ENCODE assay signal across 16 cellular contexts in the genomic region with DNA sequence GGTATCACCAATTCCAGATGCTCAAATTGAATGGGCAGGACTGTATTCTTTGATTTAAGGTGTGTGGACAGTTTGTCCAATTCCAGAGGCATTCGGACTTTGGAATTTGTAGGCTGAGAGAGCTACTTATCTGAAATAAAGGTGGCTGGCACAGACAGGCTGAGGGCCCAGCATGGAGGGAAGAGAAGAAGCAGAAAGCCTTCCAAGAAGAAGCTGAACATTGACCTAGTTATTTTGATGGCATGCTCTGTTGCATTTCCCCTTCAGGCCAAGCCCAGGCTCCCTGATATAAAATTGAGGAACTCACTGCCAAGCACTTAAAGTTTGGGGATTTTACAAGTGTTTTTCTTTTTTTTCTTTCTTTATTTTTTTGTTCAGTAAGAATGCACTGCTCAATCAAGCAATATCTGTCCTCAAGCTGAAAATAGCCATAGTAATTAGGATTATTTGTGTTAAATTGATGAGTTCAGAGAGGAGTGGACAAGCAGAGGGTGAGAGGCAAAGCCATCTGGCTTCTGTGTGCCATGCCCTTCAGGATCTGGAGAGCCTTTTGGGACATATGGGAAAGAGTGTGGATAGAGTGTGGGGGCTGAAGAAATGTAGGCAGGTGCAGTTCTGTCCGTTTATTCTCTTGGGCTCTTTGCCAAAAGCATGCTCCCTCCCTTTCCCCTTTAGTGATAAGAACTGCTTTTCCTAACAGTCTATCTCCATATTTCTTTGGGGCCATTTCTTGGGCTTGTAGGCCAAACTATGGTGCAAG.
DNase-seq lines count a peak whose midpoint lies in the region; ATAC-seq lines count a peak whose summit lies in the region.
"Had no signal": no experiment of that assay in that cellular context is flagged by ENCODE, and none has a peak within 500 bp of the region (broad histone marks: within the 10 kb centered on the region; RNA-seq: fewer than 3 reads in every experiment).

No MANE protein-coding gene starts in this region.

- ATAC-seq in HG03039 (IDR thresholded peaks at IDR 0.05; ENCODE audit: unreplicated experiment), result no peak
- no peak for ATAC-seq in HG03025 (IDR thresholded peaks at IDR 0.05; ENCODE audit: low FRiP score, unreplicated experiment)
- ATAC-seq: CD8-positive, alpha-beta T cell; HCT116 had no signal

- no peaks in the 10 kb centered on the region for H3K27me3 ChIP-seq in BLaER1 treated with 17β-estradiol and CSF1 and Interleukin-3, amounts not matched to agents 10 nM and 100 nM

- peak; percentile 55 for DNase-seq in NCI-H1105 treated with DMSO at 0.1 percent for 48 hours (lab: John Stamatoyannopoulos, UW)
- DNase-seq in NCI-H1105 (lab: John Stamatoyannopoulos, UW), result no peak
- DNase-seq in NCI-H524 (lab: John Stamatoyannopoulos, UW), result peak; percentile 81 to 92
- DNase-seq in cerebellar cortex (ENCODE audit: low spot score), result peak; percentile 89
- no peak for DNase-seq in DMS114 treated with DMSO at 0.1 percent for 48 hours (lab: John Stamatoyannopoulos, UW; ENCODE audit: unreplicated experiment)
- DNase-seq: 8988T; AML-193; CD8-positive, alpha-beta T cell; COR-L47; DND-41; GM23248 had no signal

- peak overlapping the region in 3 of 10 experiments; percentile 1 to 15 (median 3); a peak in 2 of 20 replicates for H3K4me3 ChIP-seq in BLaER1 treated with 17β-estradiol and CSF1 and Interleukin-3, amounts not matched to agents 10 nM and 100 nM
- H3K4me3 ChIP-seq: GM23248 had no signal

- no peaks in the 10 kb centered on the region for H4K20me1 ChIP-seq in BLaER1 treated with 17β-estradiol and CSF1 and Interleukin-3, amounts not matched to agents 10 nM and 100 nM

- H3K36me3 ChIP-seq in BLaER1 treated with 17β-estradiol and CSF1 and Interleukin-3, amounts not matched to agents 10 nM and 100 nM, result no peaks in the 10 kb centered on the region

- peaks cover 5 to 52% (median 22%) of the 10 kb centered on the region in 11 experiments for H3K9me3 ChIP-seq in BLaER1 treated with 17β-estradiol and CSF1 and Interleukin-3, amounts not matched to agents 10 nM and 100 nM (replicated peaks in 1 of 11)

- H3K27ac ChIP-seq in BLaER1 treated with 17β-estradiol and CSF1 and Interleukin-3, amounts not matched to agents 10 nM and 100 nM, result peak overlapping the region in 3 of 11 experiments; percentile 2 to 60 (median 5); a peak in 3 of 22 replicates
- H3K27ac ChIP-seq: C4-2B, GM23248 had no signal

- H3K4me2 ChIP-seq in BLaER1 treated with 17β-estradiol and CSF1 and Interleukin-3, amounts not matched to agents 10 nM and 100 nM, result peak overlapping the region in 10 of 11 experiments; percentile 25 to 96 (median 70); a peak in 21 of 22 replicates

- no peak overlapping the region for H3K9ac ChIP-seq in BLaER1 treated with 17β-estradiol and CSF1 and Interleukin-3, amounts not matched to agents 10 nM and 100 nM
- H3K9ac ChIP-seq: GM23248 had no signal

- H3K4me1 ChIP-seq in BLaER1 treated with 17β-estradiol and CSF1 and Interleukin-3, amounts not matched to agents 10 nM and 100 nM, result peaks cover 28 to 64% (median 47%) of the 10 kb centered on the region in 10 experiments

Comparison
In these comparisons a context has a peak if more than half of its experiments do, and no peak if none do; other contexts are left out.
1. DNase-seq: peak in NCI-H1105 treated with DMSO at 0.1 percent for 48 hours (single experiment), NCI-H524 (2 of 2) and cerebellar cortex (single experiment); none in NCI-H1105 (single experiment) and DMS114 treated with DMSO at 0.1 percent for 48 hours (single experiment).